In the genomic region with DNA sequence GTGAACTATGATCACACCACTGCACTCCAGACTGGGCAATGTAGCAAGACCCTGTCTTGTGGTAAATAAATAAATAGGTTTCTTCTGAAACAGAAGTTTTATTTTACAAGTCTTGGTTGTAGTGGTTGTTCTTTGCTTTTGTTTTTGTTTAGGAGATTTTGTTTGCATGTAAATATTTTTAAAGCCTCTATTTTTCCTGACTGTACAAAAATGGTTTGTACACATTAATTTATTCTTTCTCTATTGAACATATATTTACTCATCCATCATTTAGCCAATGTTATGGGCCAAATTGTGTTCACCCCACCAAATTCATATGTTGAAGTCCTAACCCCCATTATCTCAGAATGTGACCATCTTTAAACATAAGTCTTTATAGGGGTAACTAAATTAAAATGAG, we compare ENCODE assay signal across 26 cellular contexts.
"Had no signal": no experiment of that assay in that cellular context is flagged by ENCODE, and none has a peak within 500 bp of the region (broad histone marks: within the 10 kb centered on the region; RNA-seq: fewer than 3 reads in every experiment).

No MANE protein-coding gene starts in this region.

- H3K36me3 ChIP-seq: neural progenitor cell, ovary, sigmoid colon, stomach, thoracic aorta, thyroid gland, tibial nerve, upper lobe of left lung, vagina had no signal

- H3K4me1 ChIP-seq: neural progenitor cell, parathyroid adenoma, psoas muscle, stomach, upper lobe of left lung, vagina had no signal

- H3K27ac ChIP-seq: neural progenitor cell, ovary, parathyroid adenoma, psoas muscle, sigmoid colon, stomach, thoracic aorta, thyroid gland, tibial nerve, upper lobe of left lung, vagina had no signal

- FAIRE-seq: small intestine, urothelium cell line had no signal

- H3K4me3 ChIP-seq: neural progenitor cell, ovary, psoas muscle, sigmoid colon, stomach, thoracic aorta, thyroid gland, tibial nerve, upper lobe of left lung, vagina had no signal

- H3K27me3 ChIP-seq: neural progenitor cell, ovary, sigmoid colon, stomach, thyroid gland, tibial nerve, upper lobe of left lung, vagina had no signal

- H3K4me2 ChIP-seq: neural progenitor cell had no signal

- H2AFZ ChIP-seq: neural progenitor cell, parathyroid adenoma had no signal

- H3K9ac ChIP-seq: neural progenitor cell, parathyroid adenoma had no signal

- H3K9me3 ChIP-seq: ovary, psoas muscle, sigmoid colon, stomach, thoracic aorta, thyroid gland, tibial nerve, upper lobe of left lung, vagina had no signal

- ATAC-seq: naive thymus-derived CD4-positive, alpha-beta T cell; natural killer cell; psoas muscle; right cardiac atrium; stimulated activated effector memory CD8-positive, alpha-beta T cell treated with anti-CD3 and anti-CD28 coated beads, Interleukin-12 subunit alpha, Interleukin-12 subunit beta, amount 100 ng/mL, for 72 hours; stimulated activated naive B cell treated with anti-CD40 and anti-IgM and Interleukin-4, amounts not matched to agents 10 μg/mL and 1 μg/mL and 100 μg/mL, for 72 hours had no signal

- DNase-seq: naive thymus-derived CD4-positive, alpha-beta T cell; natural killer cell; occipital lobe; ovary; posterior cingulate gyrus; psoas muscle; right cardiac atrium; sigmoid colon; small intestine; stimulated activated CD4-positive, alpha-beta T cell treated with anti-CD3 and anti-CD28 coated beads, Interleukin-15, amount 100 ng/mL, for 24 hours; stimulated activated CD4-positive, alpha-beta T cell treated with anti-CD3 and anti-CD28 coated beads, Interleukin-2, amount 100 ng/mL, for 24 hours; stimulated activated CD4-positive, alpha-beta T cell treated with anti-CD3 and anti-CD28 coated beads, Interleukin-2, amount 100 ng/mL, for 48 hours; stimulated activated CD4-positive, alpha-beta T cell treated with anti-CD3 and anti-CD28 coated beads, Interleukin-4, amount 100 ng/mL, for 24 hours; stimulated activated naive B cell treated with anti-CD40 and anti-IgM and Interleukin-4, amounts not matched to agents 10 μg/mL and 1 μg/mL and 100 μg/mL, for 72 hours; stimulated activated naive CD4-positive, alpha-beta T cell treated with Interleukin-2 at 50 U/mL for 16 hours; stomach; thyroid gland; trophoblast cell; upper lobe of left lung had no signal

- H3K79me2 ChIP-seq: parathyroid adenoma had no signal
